1 cellular context compared by ENCODE assay signal in the genomic region with DNA sequence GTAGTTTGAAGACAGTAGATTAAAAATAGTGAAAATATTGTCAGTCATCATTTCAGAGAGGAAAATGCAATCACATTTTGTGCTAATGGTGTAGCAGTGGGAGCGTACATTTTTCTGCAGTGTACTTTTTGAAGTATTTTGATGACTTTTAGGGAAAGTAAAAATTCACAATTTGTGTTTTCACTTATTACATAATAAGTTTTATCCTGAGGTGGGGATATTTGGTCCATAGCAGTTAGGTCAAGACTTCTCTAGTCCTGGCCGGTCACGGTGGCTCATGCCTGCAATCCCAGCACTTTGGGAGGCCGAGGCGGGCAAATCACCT.
TF ChIP-seq lines count a peak whose summit lies in the region.

No MANE protein-coding gene starts in this region.

TF ChIP-seq in GM23338, 12 proteins besides CTCF, POLR2A, EP300 and RAD21 (continued from another document):
- TF ChIP-seq ZNF462 (CRISPR knock-in tag; IDR thresholded peaks at IDR 0.05) = no peak
- no peak for TF ChIP-seq ETS1 (IDR thresholded peaks at IDR 0.05)
- TF ChIP-seq NANOG (IDR thresholded peaks at IDR 0.05; ENCODE audit: borderline replicate concordance) = no peak
